Comparison of ENCODE assay signal across 17 cellular contexts in the genomic region with DNA sequence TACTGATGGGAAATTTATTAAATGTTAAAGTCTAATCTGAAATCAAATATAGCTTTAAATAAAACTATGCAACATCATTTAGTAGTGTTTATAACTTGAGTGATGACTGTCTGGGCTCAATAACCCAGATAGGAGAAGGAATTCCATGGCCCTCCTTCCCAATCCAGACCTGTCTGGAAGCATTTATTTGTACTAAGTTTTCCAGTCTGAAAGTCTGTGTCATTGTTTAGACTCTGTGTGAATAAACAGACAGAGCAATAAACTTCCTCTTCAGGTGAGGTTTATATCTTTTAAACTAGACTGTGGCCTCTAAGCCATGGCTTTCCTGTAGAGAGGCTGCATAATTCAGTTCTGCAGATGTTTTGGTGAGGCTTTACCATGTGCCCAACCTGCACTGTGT.
DNase-seq lines count a peak whose midpoint lies in the region; ATAC-seq and TF ChIP-seq lines count a peak whose summit lies in the region.
"Had no signal": no experiment of that assay in that cellular context is flagged by ENCODE, and none has a peak within 500 bp of the region (broad histone marks: within the 10 kb centered on the region; RNA-seq: fewer than 3 reads in every experiment).

No MANE protein-coding gene starts in this region.

- H3K9me3 ChIP-seq in SJSA1 (replicated peaks): no peaks in the 10 kb centered on the region
- no peaks in the 10 kb centered on the region for H3K9me3 ChIP-seq in esophagus squamous epithelium
- no peaks in the 10 kb centered on the region for H3K9me3 ChIP-seq in osteoblast (ENCODE audit: low read depth, low read length)
- H3K9me3 ChIP-seq: spleen had no signal

- intact Hi-C loops in esophagus squamous epithelium (cut with DNase I): no loop called here

- TF ChIP-seq POLR2A in esophagus squamous epithelium (IDR thresholded peaks at IDR 0.05): no peak

- ATAC-seq in GM23338 (no peak), GM21447 (IDR thresholded peaks at IDR 0.05; ENCODE audit: unreplicated experiment) (no peak)
- no peak for ATAC-seq in stimulated activated naive CD8-positive, alpha-beta T cell treated with anti-CD3 and anti-CD28 coated beads, Interleukin-15, amount 100 ng/mL, for 72 hours

- no peaks in the 10 kb centered on the region for H3K27me3 ChIP-seq in GM23338 (ENCODE audit: insufficient read depth)
- no peaks in the 10 kb centered on the region for H3K27me3 ChIP-seq in SJSA1 (replicated peaks)
- H3K27me3 ChIP-seq in esophagus squamous epithelium: no peaks in the 10 kb centered on the region
- H3K27me3 ChIP-seq in osteoblast (ENCODE audit: insufficient read depth, low read length): no peaks in the 10 kb centered on the region
- H3K27me3 ChIP-seq: spleen had no signal

- H3K36me3 ChIP-seq in GM23338 (ENCODE audit: insufficient read depth) (no peaks in the 10 kb centered on the region), SJSA1 (no peaks in the 10 kb centered on the region), esophagus squamous epithelium (no peaks in the 10 kb centered on the region), osteoblast (ENCODE audit: insufficient read depth, low read length) (no peaks in the 10 kb centered on the region)
- H3K36me3 ChIP-seq: spleen had no signal

- peaks cover 13% of the 10 kb centered on the region; the same call in 1 of the 2 replicates for H4K20me1 ChIP-seq in GM23338 (replicated peaks; ENCODE audit: insufficient read depth)
- H4K20me1 ChIP-seq in osteoblast (ENCODE audit: insufficient read depth, low read length): no peaks in the 10 kb centered on the region

- H3K27ac Mint-ChIP-seq in GM23338: 0 out of 2 replicates have a peak overlapping the region, but pooled peaks have one; percentile 70
- no peak overlapping the region for H3K27ac Mint-ChIP-seq in stimulated activated naive CD8-positive, alpha-beta T cell treated with anti-CD3 and anti-CD28 coated beads, Interleukin-15, amount 100 ng/mL, for 72 hours
- H3K27ac Mint-ChIP-seq: B cell had no signal

- peaks cover 6% of the 10 kb centered on the region; the same call in 1 of the 3 replicates for H3K36me3 Mint-ChIP-seq in GM23338 (ENCODE audit: low read depth)

- H3K4me3 ChIP-seq in GM23338: no peak overlapping the region
- H3K4me3 ChIP-seq in SJSA1: no peak overlapping the region
- no peak overlapping the region for H3K4me3 ChIP-seq in esophagus squamous epithelium
- no peak overlapping the region for H3K4me3 ChIP-seq in osteoblast (ENCODE audit: insufficient read depth, low read length)
- H3K4me3 ChIP-seq: spleen had no signal

- DNase-seq in GM23338 (ENCODE audit: low spot score) (no peak), SJSA1 (ENCODE audit: low read depth in 1 of 2, low spot score in 2 of 2) (peak in 1 of 2 experiments; percentile 84), esophagus squamous epithelium (lab: John Stamatoyannopoulos, UW) (no peak), osteoblast (ENCODE audit: insufficient read length, low spot score, missing footprints) (no peak), inferior parietal cortex (ENCODE audit: extremely low spot score) (no peak), A172 (ENCODE audit: low spot score) (no peak)
- DNase-seq in stimulated activated naive CD8-positive, alpha-beta T cell treated with anti-CD3 and anti-CD28 coated beads, Interleukin-15, amount 100 ng/mL, for 72 hours: no peak
- DNase-seq: activated CD4-positive, CD25-positive, alpha-beta regulatory T cell treated with anti-CD3 and anti-CD28 coated beads, Interleukin-2, amount 50 U/mL, for 72 hours; activated naive CD4-positive, alpha-beta T cell treated with anti-CD3 and anti-CD28 coated beads, Interleukin-2, amount 50 U/mL, for 16 hours; central memory CD4-positive, alpha-beta T cell; erythroblast; Karpas-422; NCI-H1694; NCI-H510A; spleen had no signal

- H3K79me2 ChIP-seq in GM23338 (replicated peaks; ENCODE audit: insufficient read depth) (peaks cover 91% of the 10 kb centered on the region), osteoblast (ENCODE audit: insufficient read depth, low read length) (no peaks in the 10 kb centered on the region)

- H3K4me1 Mint-ChIP-seq in GM23338: peaks cover 81% of the 10 kb centered on the region
- H3K4me1 Mint-ChIP-seq in stimulated activated naive CD8-positive, alpha-beta T cell treated with anti-CD3 and anti-CD28 coated beads, Interleukin-15, amount 100 ng/mL, for 72 hours: no peaks in the 10 kb centered on the region
- H3K4me1 Mint-ChIP-seq: B cell had no signal

- no peaks in the 10 kb centered on the region for H3K9me2 ChIP-seq in GM23338 (ENCODE audit: insufficient read depth)

- peak overlapping the region; percentile 21 for H3K27ac ChIP-seq in GM23338 (ENCODE audit: low read depth)
- H3K27ac ChIP-seq in SJSA1: peak overlapping the region; percentile 76
- peak overlapping the region in 3 of 4 donors; percentile 56 to 69 (median 60) for H3K27ac ChIP-seq in esophagus squamous epithelium
- peak overlapping the region; percentile 85 for H3K27ac ChIP-seq in osteoblast (ENCODE audit: low read depth, low read length)

- H3K9me3 Mint-ChIP-seq in GM23338: no peaks in the 10 kb centered on the region
- no peaks in the 10 kb centered on the region for H3K9me3 Mint-ChIP-seq in stimulated activated naive CD8-positive, alpha-beta T cell treated with anti-CD3 and anti-CD28 coated beads, Interleukin-15, amount 100 ng/mL, for 72 hours

- H3F3A ChIP-seq in GM23338 (replicated peaks; ENCODE audit: low read depth): no peaks in the 10 kb centered on the region; the same call in 1 of the 2 replicates

- H3K4me2 ChIP-seq in GM23338 (peak overlapping the region; percentile 37; the same call in 1 of the 2 replicates), osteoblast (ENCODE audit: insufficient read depth, low read length) (peak overlapping the region; percentile 62)

- TF ChIP-seq CTCF in GM23338 (conservative IDR thresholded peaks at IDR 0.05; ENCODE audit: low read depth in 2 of 2): no peak
- no peak for TF ChIP-seq CTCF in esophagus squamous epithelium (IDR thresholded peaks at IDR 0.05)
- no peak for TF ChIP-seq CTCF in osteoblast (IDR thresholded peaks at IDR 0.05; ENCODE audit: extremely low read depth, low read depth, low read length)

- H2AFZ ChIP-seq in GM23338 (no peak overlapping the region), osteoblast (ENCODE audit: low read length) (no peak overlapping the region)

- H3K4me1 ChIP-seq in GM23338 (ENCODE audit: insufficient read depth) (peaks cover 71% of the 10 kb centered on the region), SJSA1 (replicated peaks) (peaks cover 45% of the 10 kb centered on the region), esophagus squamous epithelium (peaks cover 0 to 51% (median 14%) of the 10 kb centered on the region in 3 donors), osteoblast (ENCODE audit: insufficient read depth, low read length) (peaks cover 34% of the 10 kb centered on the region)
- H3K4me1 ChIP-seq: spleen had no signal

- H3K4me3 Mint-ChIP-seq in GM23338: no peak overlapping the region
- no peak overlapping the region for H3K4me3 Mint-ChIP-seq in stimulated activated naive CD8-positive, alpha-beta T cell treated with anti-CD3 and anti-CD28 coated beads, Interleukin-15, amount 100 ng/mL, for 72 hours
- H3K4me3 Mint-ChIP-seq: B cell had no signal

- peaks cover 6% of the 10 kb centered on the region for H3K27me3 Mint-ChIP-seq in GM23338 (ENCODE audit: insufficient read depth, low read depth, poor library complexity)
- no peaks in the 10 kb centered on the region for H3K27me3 Mint-ChIP-seq in stimulated activated naive CD8-positive, alpha-beta T cell treated with anti-CD3 and anti-CD28 coated beads, Interleukin-15, amount 100 ng/mL, for 72 hours

TF ChIP-seq in GM23338, 12 proteins besides CTCF, POLR2A, EP300 and RAD21 (continues in another document):
- TF ChIP-seq, protein P1, sequence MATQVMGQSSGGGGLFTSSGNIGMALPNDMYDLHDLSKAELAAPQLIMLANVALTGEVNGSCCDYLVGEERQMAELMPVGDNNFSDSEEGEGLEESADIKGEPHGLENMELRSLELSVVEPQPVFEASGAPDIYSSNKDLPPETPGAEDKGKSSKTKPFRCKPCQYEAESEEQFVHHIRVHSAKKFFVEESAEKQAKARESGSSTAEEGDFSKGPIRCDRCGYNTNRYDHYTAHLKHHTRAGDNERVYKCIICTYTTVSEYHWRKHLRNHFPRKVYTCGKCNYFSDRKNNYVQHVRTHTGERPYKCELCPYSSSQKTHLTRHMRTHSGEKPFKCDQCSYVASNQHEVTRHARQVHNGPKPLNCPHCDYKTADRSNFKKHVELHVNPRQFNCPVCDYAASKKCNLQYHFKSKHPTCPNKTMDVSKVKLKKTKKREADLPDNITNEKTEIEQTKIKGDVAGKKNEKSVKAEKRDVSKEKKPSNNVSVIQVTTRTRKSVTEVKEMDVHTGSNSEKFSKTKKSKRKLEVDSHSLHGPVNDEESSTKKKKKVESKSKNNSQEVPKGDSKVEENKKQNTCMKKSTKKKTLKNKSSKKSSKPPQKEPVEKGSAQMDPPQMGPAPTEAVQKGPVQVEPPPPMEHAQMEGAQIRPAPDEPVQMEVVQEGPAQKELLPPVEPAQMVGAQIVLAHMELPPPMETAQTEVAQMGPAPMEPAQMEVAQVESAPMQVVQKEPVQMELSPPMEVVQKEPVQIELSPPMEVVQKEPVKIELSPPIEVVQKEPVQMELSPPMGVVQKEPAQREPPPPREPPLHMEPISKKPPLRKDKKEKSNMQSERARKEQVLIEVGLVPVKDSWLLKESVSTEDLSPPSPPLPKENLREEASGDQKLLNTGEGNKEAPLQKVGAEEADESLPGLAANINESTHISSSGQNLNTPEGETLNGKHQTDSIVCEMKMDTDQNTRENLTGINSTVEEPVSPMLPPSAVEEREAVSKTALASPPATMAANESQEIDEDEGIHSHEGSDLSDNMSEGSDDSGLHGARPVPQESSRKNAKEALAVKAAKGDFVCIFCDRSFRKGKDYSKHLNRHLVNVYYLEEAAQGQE (IDR thresholded peaks at IDR 0.05; ENCODE audit: unreplicated experiment): no peak
- no peak for TF ChIP-seq EZH2 (IDR thresholded peaks at IDR 0.05; ENCODE audit: low read depth, unreplicated experiment)
- no peak for TF ChIP-seq POLR2AphosphoS5 (IDR thresholded peaks at IDR 0.05; ENCODE audit: low read depth)
- TF ChIP-seq JUNB (IDR thresholded peaks at IDR 0.05; ENCODE audit: unreplicated experiment): no peak
- TF ChIP-seq, protein P2, sequence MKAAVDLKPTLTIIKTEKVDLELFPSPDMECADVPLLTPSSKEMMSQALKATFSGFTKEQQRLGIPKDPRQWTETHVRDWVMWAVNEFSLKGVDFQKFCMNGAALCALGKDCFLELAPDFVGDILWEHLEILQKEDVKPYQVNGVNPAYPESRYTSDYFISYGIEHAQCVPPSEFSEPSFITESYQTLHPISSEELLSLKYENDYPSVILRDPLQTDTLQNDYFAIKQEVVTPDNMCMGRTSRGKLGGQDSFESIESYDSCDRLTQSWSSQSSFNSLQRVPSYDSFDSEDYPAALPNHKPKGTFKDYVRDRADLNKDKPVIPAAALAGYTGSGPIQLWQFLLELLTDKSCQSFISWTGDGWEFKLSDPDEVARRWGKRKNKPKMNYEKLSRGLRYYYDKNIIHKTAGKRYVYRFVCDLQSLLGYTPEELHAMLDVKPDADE (IDR thresholded peaks at IDR 0.05): no peak
- no peak for TF ChIP-seq EZH2phosphoT487 (IDR thresholded peaks at IDR 0.05; ENCODE audit: unreplicated experiment)

Comparison
In these comparisons a context has a peak if more than half of its experiments do, and no peak if none do; other contexts are left out.
1. H3K27ac ChIP-seq: peak in every context shown above with its lines; median percentile 85 in osteoblast; 76 in SJSA1; 60 in esophagus squamous epithelium; 21 in GM23338.